In the genomic region with DNA sequence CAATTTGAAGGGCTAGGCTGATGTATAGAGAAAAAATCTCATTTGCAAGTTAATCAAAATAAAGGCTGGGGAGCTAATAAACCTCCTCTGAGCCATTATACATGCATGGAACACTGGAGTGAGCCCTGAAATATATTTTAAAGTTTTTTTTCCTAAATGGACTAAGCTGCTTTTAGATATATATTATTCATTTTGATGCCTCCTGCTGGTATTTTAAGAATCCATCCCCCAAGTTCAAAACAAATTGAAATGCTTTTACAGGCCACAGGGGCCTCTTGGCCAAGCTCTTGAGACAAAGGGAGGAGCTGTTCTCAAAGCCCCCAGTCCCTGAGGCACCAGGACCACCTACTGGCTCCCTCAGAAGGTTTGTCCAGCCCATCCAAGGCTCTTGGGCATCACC, we compare ENCODE assay signal across 22 cellular contexts. TPM values are rescaled to one million over a fixed set of nuclear protein-coding genes. Genes with fewer than 3 reads are reported as not detected.
DNase-seq lines count a peak whose midpoint lies in the region; ATAC-seq, FAIRE-seq and TF ChIP-seq lines count a peak whose summit lies in the region.
"Had no signal": no experiment of that assay in that cellular context is flagged by ENCODE, and none has a peak within 500 bp of the region (broad histone marks: within the 10 kb centered on the region; RNA-seq: fewer than 3 reads in every experiment).

No MANE protein-coding gene starts in this region.

- H3K4me2 ChIP-seq in GM23338, result peak overlapping the region; percentile 26; the same call in 1 of the 2 replicates
- no peak overlapping the region for H3K4me2 ChIP-seq in osteoblast (ENCODE audit: insufficient read depth, low read length)

- DNase-seq in GM23338 (ENCODE audit: low spot score) (no peak), HAP-1 (ENCODE audit: low spot score in 2 of 2) (peak; percentile 64 to 87), endodermal cell (peak; percentile 31), osteoblast (ENCODE audit: insufficient read length, low spot score, missing footprints) (peak; percentile 55), kidney tubule cell (ENCODE audit: low spot score) (no peak), pancreas (no peak)
- DNase-seq in activated CD4-positive, alpha-beta T cell treated with anti-CD3 and anti-CD28 coated beads, Interleukin-2, amount 50 U/mL, for 4 hours, result no peak
- DNase-seq: C1 segment of cervical spinal cord; Calu3; CD4-positive, alpha-beta memory T cell; COR-L47; DMS53; DMS79 treated with DMSO at 0.1 percent for 48 hours; GF-D8 had no signal

- no peaks in the 10 kb centered on the region for H3K36me3 ChIP-seq in GM23338 (ENCODE audit: insufficient read depth)
- H3K36me3 ChIP-seq in HAP-1 (replicated peaks), result no peaks in the 10 kb centered on the region
- no peaks in the 10 kb centered on the region for H3K36me3 ChIP-seq in endodermal cell (ENCODE audit: control insufficient read depth, insufficient read depth, low read length)
- no peaks in the 10 kb centered on the region for H3K36me3 ChIP-seq in osteoblast (ENCODE audit: insufficient read depth, low read length)
- no peaks in the 10 kb centered on the region for H3K36me3 ChIP-seq in pancreas

- no peaks in the 10 kb centered on the region for H3K9me2 ChIP-seq in GM23338 (ENCODE audit: insufficient read depth)

- H3K27me3 ChIP-seq in GM23338 (ENCODE audit: insufficient read depth), result peaks cover 6% of the 10 kb centered on the region; the same call in 1 of the 2 replicates
- no peaks in the 10 kb centered on the region for H3K27me3 ChIP-seq in HAP-1 (ENCODE audit: low read depth)
- H3K27me3 ChIP-seq in endodermal cell (ENCODE audit: control insufficient read depth, insufficient read depth, low read length, poor library complexity, severe bottlenecking), result no peaks in the 10 kb centered on the region
- no peaks in the 10 kb centered on the region for H3K27me3 ChIP-seq in osteoblast (ENCODE audit: insufficient read depth, low read length)
- H3K27me3 ChIP-seq in pancreas, result no peaks in the 10 kb centered on the region

- H3K9me3 Mint-ChIP-seq in GM23338 (peaks cover 23% of the 10 kb centered on the region), endodermal cell (no peaks in the 10 kb centered on the region)
- H3K9me3 Mint-ChIP-seq: CD4-positive, alpha-beta memory T cell had no signal

- H4K20me1 ChIP-seq in GM23338 (replicated peaks; ENCODE audit: insufficient read depth), result no peaks in the 10 kb centered on the region
- no peaks in the 10 kb centered on the region for H4K20me1 ChIP-seq in osteoblast (ENCODE audit: insufficient read depth, low read length)

- in situ Hi-C loops in HAP-1 (cut with MboI; ENCODE audit: low sequenced_read_pairs), result loop anchor here (25.0 kb wide), 1 partner anchor 803 kb away; no protein-coding TSS in a partner anchor

- H3K9me3 ChIP-seq in HAP-1, result no peaks in the 10 kb centered on the region
- no peaks in the 10 kb centered on the region for H3K9me3 ChIP-seq in endodermal cell (ENCODE audit: control insufficient read depth, low read length)
- H3K9me3 ChIP-seq in osteoblast (ENCODE audit: low read depth, low read length), result no peaks in the 10 kb centered on the region
- no peaks in the 10 kb centered on the region for H3K9me3 ChIP-seq in pancreas

- no peak for FAIRE-seq in pancreas (lab: Jason Lieb, UNC)
- FAIRE-seq: GM12891, GM18507, H1 had no signal

- intact Hi-C loops in pancreas (cut with DNase I), result loop anchor here in 2 of 3 donors (5.0 to 10.0 kb wide), 2 partner anchors 386 to 388 kb away; no protein-coding TSS in a partner anchor

- H3K4me3 ChIP-seq in GM23338, result no peak overlapping the region
- no peak overlapping the region for H3K4me3 ChIP-seq in HAP-1
- H3K4me3 ChIP-seq in endodermal cell (ENCODE audit: low read length), result no peak overlapping the region
- no peak overlapping the region for H3K4me3 ChIP-seq in osteoblast (ENCODE audit: insufficient read depth, low read length)
- H3K4me3 ChIP-seq in pancreas, result no peak overlapping the region

- no peak overlapping the region for H3K9ac ChIP-seq in endodermal cell (ENCODE audit: extremely low read depth, low read length, poor library complexity, severe bottlenecking)

- H3K27ac ChIP-seq in GM23338 (ENCODE audit: low read depth) (no peak overlapping the region), endodermal cell (ENCODE audit: low read depth, low read length) (no peak overlapping the region), osteoblast (ENCODE audit: low read depth, low read length) (no peak overlapping the region), pancreas (no peak overlapping the region)

- H3K4me1 ChIP-seq in GM23338 (ENCODE audit: insufficient read depth) (peaks cover 6% of the 10 kb centered on the region; the same call in 1 of the 2 replicates), HAP-1 (peaks cover 30% of the 10 kb centered on the region), endodermal cell (ENCODE audit: control insufficient read depth, insufficient read depth, low read length) (no peaks in the 10 kb centered on the region), osteoblast (ENCODE audit: insufficient read depth, low read length) (peaks cover 4% of the 10 kb centered on the region), pancreas (no peaks in the 10 kb centered on the region)

- H3F3A ChIP-seq in GM23338 (replicated peaks; ENCODE audit: low read depth), result 0 out of 2 replicates have a peak, but pooled peaks cover 5% of the 10 kb centered on the region

- H3K36me3 Mint-ChIP-seq in GM23338 (ENCODE audit: low read depth), result peaks cover 17% of the 10 kb centered on the region; the same call in 2 of the 3 replicates
- H3K36me3 Mint-ChIP-seq in endodermal cell (ENCODE audit: low read depth), result no peaks in the 10 kb centered on the region
- H3K36me3 Mint-ChIP-seq: CD4-positive, alpha-beta memory T cell had no signal

- no peak for TF ChIP-seq CTCF in GM23338 (conservative IDR thresholded peaks at IDR 0.05; ENCODE audit: low read depth in 2 of 2)
- TF ChIP-seq CTCF in endodermal cell (conservative IDR thresholded peaks at IDR 0.05), result no peak
- TF ChIP-seq CTCF in osteoblast (IDR thresholded peaks at IDR 0.05; ENCODE audit: extremely low read depth, low read depth, low read length), result no peak
- TF ChIP-seq CTCF in pancreas (IDR thresholded peaks at IDR 0.05), result no peak

- peaks cover 2% of the 10 kb centered on the region; the same call in 2 of the 3 replicates for H3K4me1 Mint-ChIP-seq in GM23338
- H3K4me1 Mint-ChIP-seq in endodermal cell, result peaks cover 11% of the 10 kb centered on the region

- H3K79me2 ChIP-seq in GM23338 (replicated peaks; ENCODE audit: insufficient read depth) (no peaks in the 10 kb centered on the region), osteoblast (ENCODE audit: insufficient read depth, low read length) (no peaks in the 10 kb centered on the region)

- H3K27ac Mint-ChIP-seq in GM23338 (no peak overlapping the region), endodermal cell (no peak overlapping the region)
- H3K27ac Mint-ChIP-seq: CD4-positive, alpha-beta memory T cell had no signal

- no peak overlapping the region for H2AFZ ChIP-seq in GM23338
- H2AFZ ChIP-seq in osteoblast (ENCODE audit: low read length), result no peak overlapping the region

- no peak overlapping the region for H3K4me3 Mint-ChIP-seq in GM23338
- H3K4me3 Mint-ChIP-seq in endodermal cell, result no peak overlapping the region
- H3K4me3 Mint-ChIP-seq: CD4-positive, alpha-beta memory T cell had no signal

- peaks cover 9% of the 10 kb centered on the region for H3K27me3 Mint-ChIP-seq in GM23338 (ENCODE audit: insufficient read depth, low read depth, poor library complexity)
- H3K27me3 Mint-ChIP-seq in endodermal cell (ENCODE audit: insufficient read depth), result peaks cover 14% of the 10 kb centered on the region
- H3K27me3 Mint-ChIP-seq: CD4-positive, alpha-beta memory T cell had no signal

- no peak for ATAC-seq in GM23338
- ATAC-seq in pancreas, result no peak
- ATAC-seq: HCT116 had no signal

RNA-seq across cellular contexts. Expression of gene OAT, which starts 27.9 kb away (rescaled TPM):
- total RNA-seq in GM23338 (2014; rRNA removed; shearing (Covaris generic)), result 139 and 158 TPM in 2 replicates
- 131 and 136 TPM in 2 replicates for polyA plus RNA-seq in GM23338 (2016; fragmentation: Nextera tagmentation; extraction: Ambion mirVana)
- 10 to 100 TPM; 58.6 to 71.6 TPM for total RNA-seq in endodermal cell
- polyA plus RNA-seq in endodermal cell (2013, experiment 1 of 2), result 36.5 TPM
- polyA plus RNA-seq in endodermal cell (2013, experiment 2 of 2), result 37.6 TPM
- total RNA-seq in osteoblast, result 202 and 227 TPM in 2 replicates
- 10 to 100 TPM; 11.9 to 24.2 (median 20.5) TPM for total RNA-seq in pancreas
- 10 to 100 TPM in 1 of 2 donors, 1 to 10 TPM in 1; 9.9 to 35.5 TPM for polyA plus RNA-seq in pancreas

RNA-seq across cellular contexts. Expression of gene NKX1-2, which starts 59.0 kb away (rescaled TPM):
- total RNA-seq in GM23338 (2014; rRNA removed; shearing (Covaris generic)), result 37.0 and 39.4 TPM in 2 replicates
- 9.4 and 9.8 TPM in 2 replicates for polyA plus RNA-seq in GM23338 (2016; fragmentation: Nextera tagmentation; extraction: Ambion mirVana)
- total RNA-seq in endodermal cell, result 1 to 10 TPM; 2.3 to 3.3 TPM
- 3.0 TPM for polyA plus RNA-seq in endodermal cell (2013, experiment 1 of 2)
- 1.2 TPM for polyA plus RNA-seq in endodermal cell (2013, experiment 2 of 2)
- total RNA-seq in osteoblast, result not detected in 2 replicates
- not detected for total RNA-seq in pancreas
- not detected for polyA plus RNA-seq in pancreas
- total RNA-seq: A172; A673; Calu3; CD4-positive, alpha-beta memory T cell; Daoy had no signal
- polyA plus RNA-seq: BJ; CD4-positive, alpha-beta memory T cell had no signal

Comparison
In these comparisons a context has a peak if more than half of its experiments do, and no peak if none do; other contexts are left out.
1. DNase-seq: peak in HAP-1 (2 of 2), endodermal cell (single experiment) and osteoblast (single experiment); none in GM23338 (single experiment), kidney tubule cell (single experiment), pancreas (0 of 6) and activated CD4-positive, alpha-beta T cell treated with anti-CD3 and anti-CD28 coated beads, Interleukin-2, amount 50 U/mL, for 4 hours (0 of 2).